In genomic region chr20:41369673-41370072, GRCh38 we compare ENCODE assay signal across 19 cellular contexts. TPM values are rescaled to one million over a fixed set of nuclear protein-coding genes. Genes with fewer than 3 reads are reported as not detected.
"Had no signal": no experiment of that assay in that cellular context is flagged by ENCODE, and none has a peak within 500 bp of the region (broad histone marks: within the 10 kb centered on the region; RNA-seq: fewer than 3 reads in every experiment).

No MANE protein-coding gene starts in this region.

- H3K4me2 ChIP-seq: smooth muscle cell had no signal

- H3K9me3 ChIP-seq: adrenal gland, vagina had no signal

- H3K27ac Mint-ChIP-seq: activated naive CD4-positive, alpha-beta T cell treated with anti-CD3 and anti-CD28 coated beads, Interleukin-2, amount 50 U/mL, for 72 hours; activated T-cell treated with anti-CD3 and anti-CD28 coated beads, Interleukin-2, amount 50 U/mL, for 72 hours; natural killer cell treated with Interleukin-12 subunit alpha and Interleukin-12 subunit beta and Interleukin-15 and Interleukin-18, amount 100 ng/mL, for 72 hours had no signal

- H3K36me3 Mint-ChIP-seq: natural killer cell treated with Interleukin-12 subunit alpha and Interleukin-12 subunit beta and Interleukin-15 and Interleukin-18, amount 100 ng/mL, for 72 hours had no signal

- H3K9me3 Mint-ChIP-seq: natural killer cell treated with Interleukin-12 subunit alpha and Interleukin-12 subunit beta and Interleukin-15 and Interleukin-18, amount 100 ng/mL, for 72 hours had no signal

- H3K4me1 ChIP-seq: adrenal gland, breast epithelium had no signal

- H3K4me3 Mint-ChIP-seq: activated T-cell treated with anti-CD3 and anti-CD28 coated beads, Interleukin-2, amount 50 U/mL, for 72 hours; natural killer cell treated with Interleukin-12 subunit alpha and Interleukin-12 subunit beta and Interleukin-15 and Interleukin-18, amount 100 ng/mL, for 72 hours had no signal

- ATAC-seq: activated T-cell treated with anti-CD3 and anti-CD28 coated beads, Interleukin-2, amount 50 U/mL, for 72 hours; natural killer cell treated with Interleukin-12 subunit alpha and Interleukin-12 subunit beta and Interleukin-15 and Interleukin-18, amount 100 ng/mL, for 72 hours; sciatic nerve had no signal

- H3K27ac ChIP-seq: adrenal gland, breast epithelium, tibial nerve, vagina, VCaP had no signal

- H3K4me3 ChIP-seq: adrenal gland, breast epithelium, lung, smooth muscle cell, tibial nerve, vagina had no signal

- H3K27me3 ChIP-seq: vagina had no signal

- DNase-seq: activated CD4-positive, alpha-beta T cell treated with anti-CD3 and anti-CD28 coated beads for 1 hour; activated CD8-positive, alpha-beta memory T cell treated with anti-CD3 and anti-CD28 coated beads for 24 hours; activated CD8-positive, alpha-beta memory T cell treated with anti-CD3 and anti-CD28 coated beads, Interleukin-2, amount 50 U/mL, for 48 hours; activated gamma-delta T cell; activated T-cell treated with anti-CD3 and anti-CD28 coated beads, Interleukin-2, amount 50 U/mL, for 72 hours; adrenal gland; cortex of kidney; effector CD4-positive, alpha-beta T cell; stimulated activated CD4-positive, alpha-beta T cell treated with anti-CD3 and anti-CD28 coated beads, Interleukin-4, amount 100 ng/mL, for 4 hours; stimulated activated naive CD4-positive, alpha-beta T cell treated with Interleukin-2 at 50 U/mL for 16 hours had no signal

- H3K36me3 ChIP-seq: adrenal gland, breast epithelium, tibial nerve, vagina had no signal

RNA-seq across cellular contexts. Expression of gene EMILIN3, which starts 3.1 kb away (rescaled TPM):
- total RNA-seq: activated T-cell treated with anti-CD3 and anti-CD28 coated beads, Interleukin-2, amount 50 U/mL, for 72 hours; natural killer cell treated with Interleukin-12 subunit alpha and Interleukin-12 subunit beta and Interleukin-15 and Interleukin-18, amount 100 ng/mL, for 72 hours had no signal
